In the genomic region with DNA sequence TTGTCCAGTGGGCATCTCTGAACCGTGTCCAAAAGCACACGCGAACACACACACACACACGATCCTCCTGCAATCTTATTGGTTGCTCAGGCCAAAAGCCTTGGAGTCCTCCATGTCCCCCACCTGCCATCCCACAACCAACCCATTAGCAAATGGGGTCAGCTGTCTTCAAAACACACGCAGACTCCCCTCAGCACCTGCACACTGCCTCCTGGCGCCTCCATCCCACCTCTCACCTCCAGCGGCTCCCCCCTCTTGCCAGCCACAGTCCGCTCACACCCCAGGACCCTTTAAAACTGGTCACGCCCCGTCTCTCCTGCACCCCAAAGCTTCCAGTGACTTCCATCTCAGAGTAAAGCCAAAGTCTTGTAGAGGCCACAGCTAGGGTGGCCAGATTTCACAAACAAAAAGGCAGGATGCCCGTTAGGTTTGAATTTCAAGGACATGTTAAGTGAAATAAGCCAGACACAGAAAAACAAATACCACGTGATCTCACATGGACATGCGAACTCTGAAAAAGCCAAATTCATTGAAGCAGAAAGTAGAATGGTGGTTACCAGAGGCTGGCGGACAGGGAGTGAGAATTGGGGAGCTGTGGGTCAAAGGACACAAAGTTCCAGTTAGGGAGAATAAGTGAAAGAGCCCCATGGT, we compare ENCODE assay signal across 11 cellular contexts. TPM values are rescaled to one million over a fixed set of nuclear protein-coding genes. Genes with fewer than 3 reads are reported as not detected.
DNase-seq lines count a peak whose midpoint lies in the region; TF ChIP-seq lines count a peak whose summit lies in the region.
"Not testable (repeated sequence)": the region's sequence is repeated elsewhere in the genome, so short reads cannot be mapped to it uniquely, and the experiment has no call there.
"Had no signal": no experiment of that assay in that cellular context is flagged by ENCODE, and none has a peak within 500 bp of the region (broad histone marks: within the 10 kb centered on the region; RNA-seq: fewer than 3 reads in every experiment).

No MANE protein-coding gene starts in this region.

- H3K27me3 ChIP-seq in H9 (ENCODE audit: insufficient read depth, low read length); left ventricle myocardium inferior (ENCODE audit: low read depth); liver (ENCODE audit: control insufficient read depth in 4 of 4, insufficient read depth in 4 of 4, low read length in 3 of 4); neuronal stem cell (ENCODE audit: control insufficient read depth in 3 of 3, insufficient read depth in 3 of 3, low read depth in 1 of 3, low read length in 3 of 3); vagina: not testable (repeated sequence)

- not testable (repeated sequence) for TF ChIP-seq CTCF in 22Rv1 (IDR thresholded peaks at IDR 0.05); H9 (conservative IDR thresholded peaks at IDR 0.05); coronary artery (IDR thresholded peaks at IDR 0.05); left ventricle myocardium inferior (IDR thresholded peaks at IDR 0.05; ENCODE audit: borderline replicate concordance); liver (IDR thresholded peaks at IDR 0.05; ENCODE audit: low read depth, low read length, missing input control); vagina (IDR thresholded peaks at IDR 0.05)

- not testable (repeated sequence) for H3K4me2 ChIP-seq in H9 (ENCODE audit: insufficient read depth, insufficient read length, low read length); neuronal stem cell (ENCODE audit: insufficient read depth, low read length, poor library complexity, severe bottlenecking)

- not testable (repeated sequence) for TF ChIP-seq POLR2A in vagina (IDR thresholded peaks at IDR 0.05)

- H2AFZ ChIP-seq in H9 (ENCODE audit: low read length); neuronal stem cell (ENCODE audit: low read length): not testable (repeated sequence)

- not testable (repeated sequence) for H3K14ac ChIP-seq in H9 (ENCODE audit: insufficient read depth, low read length)
- peak overlapping the region; percentile 21 for H3K14ac ChIP-seq in neuronal stem cell (ENCODE audit: low read length)

- H3K4me1 Mint-ChIP-seq in H9 = peaks cover 16 to 23% of the 10 kb centered on the region in 2 experiments
- not testable (repeated sequence) for H3K4me1 Mint-ChIP-seq in activated CD4-positive, alpha-beta memory T cell treated with anti-CD3 and anti-CD28 coated beads, Interleukin-2, amount 10 ng/mL, durations not matched to agents 7 days and 5 days

- POLR2A ChIA-PET in activated CD4-positive, alpha-beta memory T cell treated with anti-CD3 and anti-CD28 coated beads, Interleukin-2, amount 10 ng/mL, durations not matched to agents 7 days and 5 days (lab: Charles Lee) = not testable (repeated sequence)

- H2BK120ac ChIP-seq in H9 (ENCODE audit: low read depth, low read length, poor library complexity, severe bottlenecking); neuronal stem cell (ENCODE audit: low read depth, low read length): not testable (repeated sequence)

- not testable (repeated sequence) for H3K9me3 Mint-ChIP-seq in H9; activated CD4-positive, alpha-beta memory T cell treated with anti-CD3 and anti-CD28 coated beads, Interleukin-2, amount 10 ng/mL, durations not matched to agents 7 days and 5 days

- not testable (repeated sequence) for H2BK15ac ChIP-seq in H9 (ENCODE audit: low read depth, low read length); neuronal stem cell (ENCODE audit: low read length)

- H3K4me3 ChIP-seq in coronary artery; left ventricle myocardium inferior; liver (ENCODE audit: low read depth in 1 of 3, low read length in 3 of 3); neuronal stem cell (ENCODE audit: low read length in 2 of 2); vagina: not testable (repeated sequence)

- H4K5ac ChIP-seq in H9 (ENCODE audit: insufficient read length, low read depth, low read length) = not testable (repeated sequence)

- H3K27ac Mint-ChIP-seq in H9 = peak overlapping the region; percentile 2 to 96 (median 92); a peak in 3 of 7 replicates
- H3K27ac Mint-ChIP-seq in activated CD4-positive, alpha-beta memory T cell treated with anti-CD3 and anti-CD28 coated beads, Interleukin-2, amount 10 ng/mL, durations not matched to agents 7 days and 5 days = not testable (repeated sequence)

- H3K27ac ChIP-seq in 22Rv1 (peak overlapping the region; percentile 65), left ventricle myocardium inferior (replicated peaks) (peak overlapping the region; percentile 71), liver (ENCODE audit: low read depth in 1 of 2, low read length in 2 of 2) (peak overlapping the region; percentile 35 to 53)
- not testable (repeated sequence) for H3K27ac ChIP-seq in H9 (ENCODE audit: insufficient read length, low read depth, low read length); coronary artery; neuronal stem cell (replicated peaks; ENCODE audit: low read length); vagina

- H3K4me1 ChIP-seq in H9 (ENCODE audit: insufficient read depth, low read length); left ventricle myocardium inferior; neuronal stem cell (ENCODE audit: control insufficient read depth in 2 of 2, insufficient read depth in 1 of 2, low read depth in 1 of 2, low read length in 2 of 2); vagina: not testable (repeated sequence)
- H3K4me1 ChIP-seq in liver (ENCODE audit: control insufficient read depth in 4 of 4, insufficient read depth in 4 of 4, low read length in 3 of 4) = peaks cover 0 to 11% (median 7%) of the 10 kb centered on the region in 4 donors

- H3K9me3 ChIP-seq in H9 (ENCODE audit: control insufficient read depth, low read depth, low read length); left ventricle myocardium inferior (replicated peaks); liver (ENCODE audit: control insufficient read depth in 4 of 4, low read length in 3 of 4); neuronal stem cell (replicated peaks in 1 of 2; ENCODE audit: control insufficient read depth in 2 of 2, insufficient read depth in 1 of 2, low read depth in 1 of 2, low read length in 2 of 2); vagina: not testable (repeated sequence)

- H4K20me1 ChIP-seq in H9 (ENCODE audit: control insufficient read depth, insufficient read depth, insufficient read length) = not testable (repeated sequence)

- CTCF ChIA-PET in activated CD4-positive, alpha-beta memory T cell treated with anti-CD3 and anti-CD28 coated beads, Interleukin-2, amount 10 ng/mL, durations not matched to agents 7 days and 5 days (lab: Charles Lee) = not testable (repeated sequence)

- not testable (repeated sequence) for H2BK12ac ChIP-seq in H9 (ENCODE audit: insufficient read length, low read depth, low read length); neuronal stem cell (ENCODE audit: low read length)

- DNase-seq in H9 = peak; percentile 23
- DNase-seq in activated CD4-positive, alpha-beta memory T cell treated with anti-CD3 and anti-CD28 coated beads, Interleukin-2, amount 10 ng/mL, durations not matched to agents 7 days and 5 days = peak; percentile 6
- peak; percentile 62 for DNase-seq in coronary artery (ENCODE audit: low spot score)
- not testable (repeated sequence) for DNase-seq in left ventricle myocardium inferior; neuronal stem cell (ENCODE audit: low spot score)
- DNase-seq in vagina (ENCODE audit: extremely low spot score in 2 of 2) = peak; percentile 61 to 64

- not testable (repeated sequence) for H3K36me3 Mint-ChIP-seq in H9 (ENCODE audit: insufficient read depth in 1 of 3, low read depth in 3 of 3); activated CD4-positive, alpha-beta memory T cell treated with anti-CD3 and anti-CD28 coated beads, Interleukin-2, amount 10 ng/mL, durations not matched to agents 7 days and 5 days (ENCODE audit: low read depth)

- not testable (repeated sequence) for H3K18ac ChIP-seq in H9 (ENCODE audit: insufficient read length, low read depth, low read length)
- peak overlapping the region; percentile 85 for H3K18ac ChIP-seq in neuronal stem cell (ENCODE audit: low read length)

- not testable (repeated sequence) for H3K23me2 ChIP-seq in H9 (ENCODE audit: insufficient read length, low read depth, low read length, poor library complexity, severe bottlenecking)

- not testable (repeated sequence) for H3K9ac ChIP-seq in H9 (ENCODE audit: extremely low read depth, insufficient read length, low read length); liver (ENCODE audit: low read depth in 1 of 2, low read length in 2 of 2); neuronal stem cell (ENCODE audit: low read depth, low read length, poor library complexity)

- not testable (repeated sequence) for H3K36me3 ChIP-seq in left ventricle myocardium inferior; liver (ENCODE audit: control insufficient read depth in 4 of 4, insufficient read depth in 3 of 4, low read depth in 1 of 4, low read length in 3 of 4); neuronal stem cell (replicated peaks in 1 of 2; ENCODE audit: control insufficient read depth in 2 of 2, insufficient read depth in 2 of 2, low read length in 2 of 2); vagina

- H3K79me2 ChIP-seq in H9 (ENCODE audit: insufficient read depth, low read length) = not testable (repeated sequence)

- not testable (repeated sequence) for TF ChIP-seq RAD21 in liver (IDR thresholded peaks at IDR 0.05)

- not testable (repeated sequence) for H3K79me1 ChIP-seq in H9 (ENCODE audit: insufficient read depth, low read depth, low read length, poor library complexity, severe bottlenecking); neuronal stem cell (ENCODE audit: low read depth, low read length)

- WGBS in H9 (ENCODE audit: extremely low coverage, insufficient read length, low lambda C conversion rate) = no CpG with 5 or more reads among the region's 14 CpGs
- 65% methylated on average over 14 of the region's 14 CpGs for WGBS in liver
- WGBS in neuronal stem cell (ENCODE audit: extremely low coverage in 2 of 2, insufficient read length in 2 of 2, insufficient replicate concordance in 1 of 2), 2 donors = no CpG with 5 or more reads among the region's 14 CpGs

- not testable (repeated sequence) for H4K91ac ChIP-seq in H9 (ENCODE audit: insufficient read length, low read depth, low read length); neuronal stem cell (ENCODE audit: low read depth, low read length, poor library complexity)

- H2AK5ac ChIP-seq in H9 (ENCODE audit: insufficient read length, low read length); neuronal stem cell (ENCODE audit: low read depth, low read length): not testable (repeated sequence)

- peak overlapping the region in 1 of 2 experiments; percentile 49; a peak in 3 of 5 replicates for H3K4me3 Mint-ChIP-seq in H9
- not testable (repeated sequence) for H3K4me3 Mint-ChIP-seq in activated CD4-positive, alpha-beta memory T cell treated with anti-CD3 and anti-CD28 coated beads, Interleukin-2, amount 10 ng/mL, durations not matched to agents 7 days and 5 days

- not testable (repeated sequence) for H3K23ac ChIP-seq in H9 (ENCODE audit: insufficient read length, low read depth, low read length); neuronal stem cell (ENCODE audit: low read depth, low read length, poor library complexity)

- not testable (repeated sequence) for H3K27me3 Mint-ChIP-seq in H9 (ENCODE audit: low read depth); activated CD4-positive, alpha-beta memory T cell treated with anti-CD3 and anti-CD28 coated beads, Interleukin-2, amount 10 ng/mL, durations not matched to agents 7 days and 5 days

- H4K8ac ChIP-seq in H9 (replicated peaks; ENCODE audit: insufficient read length, low read depth, low read length) = not testable (repeated sequence)
- H4K8ac ChIP-seq in neuronal stem cell (ENCODE audit: low read depth, low read length) = peak overlapping the region; percentile 43

- H3K4ac ChIP-seq in H9 (ENCODE audit: low read depth, low read length); neuronal stem cell (ENCODE audit: low read length): not testable (repeated sequence)

- H3T11ph ChIP-seq in H9 (ENCODE audit: low read length) = not testable (repeated sequence)

- intact Hi-C loops in left ventricle myocardium inferior (cut with micrococcal nuclease); vagina (cut with DNase I): not testable (repeated sequence)

- not testable (repeated sequence) for H2BK5ac ChIP-seq in H9 (ENCODE audit: insufficient read length, low read length); neuronal stem cell (ENCODE audit: low read length)

- not testable (repeated sequence) for H3K56ac ChIP-seq in H9 (ENCODE audit: insufficient read length, low read depth, low read length)

- not testable (repeated sequence) for H2BK20ac ChIP-seq in H9 (ENCODE audit: low read depth, low read length, poor library complexity, severe bottlenecking)

RNA-seq across cellular contexts. Expression of gene CPLX2, which starts 37.8 kb away (rescaled TPM):
- total RNA-seq in H9 (2021) (1.2 and 1.9 TPM in 2 replicates), left ventricle myocardium inferior (not detected), liver (not detected), vagina (1.2 TPM)
- total RNA-seq in activated CD4-positive, alpha-beta memory T cell treated with anti-CD3 and anti-CD28 coated beads, Interleukin-2, amount 10 ng/mL, durations not matched to agents 7 days and 5 days = not detected
- under 1 TPM in 1 of 2 donors, not detected in 1; 0.05 TPM for polyA plus RNA-seq in liver
- polyA plus RNA-seq in neuronal stem cell (2013, experiment 1 of 2) = 0.10 TPM
- polyA plus RNA-seq in neuronal stem cell (2013, experiment 2 of 2) = 0.07 TPM
- total RNA-seq: CD4-positive, CD25-positive, alpha-beta regulatory T cell; HT-29; Right ventricle myocardium superior had no signal

RNA-seq across cellular contexts. Expression of gene THOC3, which starts 59.0 kb away (rescaled TPM):
- total RNA-seq in H9 (2021) = 123 TPM in 2 replicates
- total RNA-seq in activated CD4-positive, alpha-beta memory T cell treated with anti-CD3 and anti-CD28 coated beads, Interleukin-2, amount 10 ng/mL, durations not matched to agents 7 days and 5 days = 100 to 1,000 TPM; 105 to 107 TPM
- total RNA-seq in left ventricle myocardium inferior = 9.7 TPM
- 10 to 100 TPM; 24.1 to 40.0 TPM for total RNA-seq in liver
- 10 to 100 TPM; 10.4 to 17.1 TPM for polyA plus RNA-seq in liver
- 42.9 TPM for polyA plus RNA-seq in neuronal stem cell (2013, experiment 1 of 2)
- 43.1 TPM for polyA plus RNA-seq in neuronal stem cell (2013, experiment 2 of 2)
- total RNA-seq in vagina = 69.0 TPM
